Comparison of ENCODE assay signal across 8 cellular contexts in genomic region chr19:680287-681028, GRCh38. TPM values are rescaled to one million over a fixed set of nuclear protein-coding genes. Genes with fewer than 3 reads are reported as not detected.
DNase-seq lines count a peak whose midpoint lies in the region; ATAC-seq and TF ChIP-seq lines count a peak whose summit lies in the region.

No MANE protein-coding gene starts in this region.

- ATAC-seq in HG02571 (IDR thresholded peaks at IDR 0.05; ENCODE audit: unreplicated experiment) = peak; percentile 67

- H3K27me3 ChIP-seq in thymus (ENCODE audit: control insufficient read depth, insufficient read depth) = peaks cover 26% of the 10 kb centered on the region

- peak overlapping the region; percentile 71 for H3K4me3 ChIP-seq in thymus (ENCODE audit: low read length)

- no peaks in the 10 kb centered on the region for H3K27me3 Mint-ChIP-seq in osteocyte (ENCODE audit: unreplicated experiment)

- CTCF ChIA-PET in GM10248 (lab: Yijun Ruan, JAX) = interaction anchor here (0.8 to 2.9 kb wide), 7 partner anchors 10 to 243 kb away, joined by 3 to 17 read pairs (median 3); no protein-coding TSS in a partner anchor

- no peaks in the 10 kb centered on the region for H3K9me3 Mint-ChIP-seq in osteocyte (ENCODE audit: unreplicated experiment)

- DNase-seq in GM10248 (ENCODE audit: extremely low spot score) (peak; percentile 99), NAMALWA (ENCODE audit: low spot score) (peak; percentile 97), SK-MEL-5 (ENCODE audit: low read depth, low spot score) (peak; percentile 95), glomerular visceral epithelial cell (ENCODE audit: extremely low spot score) (peak; percentile 100), osteocyte (ENCODE audit: extremely low spot score, unreplicated experiment) (peak; percentile 100)
- peak; percentile 99 for DNase-seq in activated naive CD4-positive, alpha-beta T cell treated with anti-CD3 and anti-CD28 coated beads, Interleukin-2, amount 50 U/mL, for 16 hours

- H3K4me3 Mint-ChIP-seq in osteocyte (ENCODE audit: unreplicated experiment) = peak overlapping the region; percentile 93

- H3K27ac ChIP-seq in thymus (ENCODE audit: low read depth) = peak overlapping the region; percentile 74

- in situ Hi-C loops in SK-MEL-5 (cut with HindIII; ENCODE audit: low pct_unique_long_range_greater_than_20kb, low sequenced_read_pairs) = no loop called here

- no peaks in the 10 kb centered on the region for H3K36me3 ChIP-seq in thymus (ENCODE audit: control insufficient read depth, insufficient read depth)

- H3K9me3 ChIP-seq in thymus (ENCODE audit: control insufficient read depth) = no peaks in the 10 kb centered on the region

- peak overlapping the region; percentile 100 for H3K27ac Mint-ChIP-seq in osteocyte (ENCODE audit: unreplicated experiment)

- under 1% methylated on average over 70 of the region's 70 CpGs for WGBS in thymus

- H3K36me3 Mint-ChIP-seq in osteocyte (ENCODE audit: unreplicated experiment) = no peaks in the 10 kb centered on the region

- peaks cover 27% of the 10 kb centered on the region for H3K4me1 Mint-ChIP-seq in osteocyte (ENCODE audit: unreplicated experiment)

- H3K4me1 ChIP-seq in thymus (ENCODE audit: control insufficient read depth, insufficient read depth, low read length) = peaks cover 5% of the 10 kb centered on the region

- TF ChIP-seq CTCF in GM10248 (IDR thresholded peaks at IDR 0.05; ENCODE audit: control extremely low read depth, extremely low read depth, low read depth, missing control alignments) = peak; percentile 73
- peak; percentile 59 for TF ChIP-seq CTCF in osteocyte (IDR thresholded peaks at IDR 0.05)

- POLR2A ChIA-PET in GM10248 (lab: Yijun Ruan, JAX) = interaction anchor here (0.6 to 1.2 kb wide), 3 partner anchors 47 to 1795 kb away, joined by 3 to 5 read pairs (median 3); partner anchors contain the start of gene GADD45B

RNA-seq across cellular contexts. Expression of gene FSTL3, which starts 4.3 kb away (rescaled TPM):
- 6.4 and 7.8 TPM in 2 replicates for total RNA-seq in SK-MEL-5 (2014; rRNA removed; shearing (Covaris generic))
- polyA plus RNA-seq in SK-MEL-5 (2015; cell fraction: cytosol; rRNA removed) = 10.9 and 13.3 TPM in 2 replicates
- 36.6 and 38.4 TPM in 2 replicates for polyA plus RNA-seq in SK-MEL-5 (2015; cell fraction: nucleus; rRNA removed)
- 109 and 111 TPM in 2 replicates for total RNA-seq in osteocyte
- 12.5 TPM for polyA plus RNA-seq in thymus

RNA-seq across cellular contexts. Expression of gene PRSS57, which starts 14.8 kb away (rescaled TPM):
- total RNA-seq in SK-MEL-5 (2014; rRNA removed; shearing (Covaris generic)) = not detected in 2 replicates
- polyA plus RNA-seq in SK-MEL-5 (2015; cell fraction: cytosol; rRNA removed) = not detected in 2 replicates
- not detected in 2 replicates for polyA plus RNA-seq in SK-MEL-5 (2015; cell fraction: nucleus; rRNA removed)
- total RNA-seq in osteocyte = not detected in 2 replicates
- 1.1 TPM for polyA plus RNA-seq in thymus

RNA-seq across cellular contexts. Expression of gene RNF126, which starts 17.4 kb away (rescaled TPM):
- total RNA-seq in SK-MEL-5 (2014; rRNA removed; shearing (Covaris generic)) = 29.6 and 30.0 TPM in 2 replicates
- polyA plus RNA-seq in SK-MEL-5 (2015; cell fraction: cytosol; rRNA removed) = 68.3 and 73.4 TPM in 2 replicates
- 48.4 and 75.9 TPM in 2 replicates for polyA plus RNA-seq in SK-MEL-5 (2015; cell fraction: nucleus; rRNA removed)
- total RNA-seq in osteocyte = 37.3 and 40.8 TPM in 2 replicates
- polyA plus RNA-seq in thymus = 38.2 TPM

RNA-seq across cellular contexts. Expression of gene PALM, which starts 28.3 kb away (rescaled TPM):
- total RNA-seq in SK-MEL-5 (2014; rRNA removed; shearing (Covaris generic)) = 4.0 and 4.3 TPM in 2 replicates
- 8.3 and 12.8 TPM in 2 replicates for polyA plus RNA-seq in SK-MEL-5 (2015; cell fraction: cytosol; rRNA removed)
- 5.1 and 7.3 TPM in 2 replicates for polyA plus RNA-seq in SK-MEL-5 (2015; cell fraction: nucleus; rRNA removed)
- total RNA-seq in osteocyte = 236 and 251 TPM in 2 replicates
- polyA plus RNA-seq in thymus = 11.7 TPM

RNA-seq across cellular contexts. Expression of gene FGF22, which starts 40.8 kb away (rescaled TPM):
- 0.24 TPM in 1 of 2 replicates, not detected in the other for total RNA-seq in SK-MEL-5 (2014; rRNA removed; shearing (Covaris generic))
- polyA plus RNA-seq in SK-MEL-5 (2015; cell fraction: cytosol; rRNA removed) = not detected in 2 replicates
- 0.76 and 2.3 TPM in 2 replicates for polyA plus RNA-seq in SK-MEL-5 (2015; cell fraction: nucleus; rRNA removed)
- 0.81 TPM in 1 of 2 replicates, not detected in the other for total RNA-seq in osteocyte
- 0.25 TPM for polyA plus RNA-seq in thymus

Comparison
In these comparisons a context has a peak if more than half of its experiments do, and no peak if none do; other contexts are left out.
1. Peak in every context shown above with its lines: DNase-seq, ATAC-seq, H3K4me3 ChIP-seq and H3K27ac ChIP-seq.
2. RNA of gene FSTL3, which starts 4.3 kb away (total RNA-seq): 109 to 111 TPM in osteocyte; 6.4 to 7.8 TPM in SK-MEL-5; every median in the first group is over 10 times any median in the second.